ENCODE assay signal across 1 cellular context in the genomic region with DNA sequence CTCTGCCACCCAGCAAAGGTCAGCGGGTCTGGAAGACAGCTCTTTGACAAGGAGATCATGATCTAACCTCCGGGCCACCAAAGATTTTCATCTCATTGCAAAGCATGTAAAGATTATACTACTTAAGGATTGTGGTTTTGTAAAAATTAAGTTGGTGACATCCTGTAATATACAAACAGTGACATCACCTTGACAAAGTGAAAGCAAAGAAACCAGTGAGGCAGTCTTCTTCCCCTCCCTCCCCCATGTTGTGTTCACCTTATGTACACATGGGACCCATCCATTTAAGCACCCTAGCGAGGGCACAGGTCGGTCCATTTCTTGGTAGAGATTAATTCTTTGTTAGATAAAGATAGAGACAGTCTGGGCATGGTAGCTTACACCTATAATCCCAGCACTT.
A peak's percentile ranks its signal among the peaks of the same experiment; 100 is the strongest.
TF ChIP-seq lines count a peak whose summit lies in the region.

No MANE protein-coding gene starts in this region.

TF ChIP-seq in GM12878, 131 proteins besides CTCF, POLR2A, EP300 and RAD21:
- TF ChIP-seq RB1 (IDR thresholded peaks at IDR 0.05; ENCODE audit: borderline replicate concordance) (no peak), ATF7 (IDR thresholded peaks at IDR 0.05; ENCODE audit: low read depth) (peak; percentile 51; the same call in 1 of the 2 replicates), TCF12 (IDR thresholded peaks at IDR 0.05; ENCODE audit: low read depth, low read length) (no peak), IKZF2 (IDR thresholded peaks at IDR 0.05) (no peak), SIX5 (IDR thresholded peaks at IDR 0.05; ENCODE audit: low read depth, low read length, severe bottlenecking) (no peak), CREB1 (IDR thresholded peaks at IDR 0.05; ENCODE audit: low read depth) (0 out of 2 replicates have a peak, but pooled peaks have one; percentile 26), CREM (IDR thresholded peaks at IDR 0.05; ENCODE audit: low read depth) (no peak)
- TF ChIP-seq, protein P1, sequence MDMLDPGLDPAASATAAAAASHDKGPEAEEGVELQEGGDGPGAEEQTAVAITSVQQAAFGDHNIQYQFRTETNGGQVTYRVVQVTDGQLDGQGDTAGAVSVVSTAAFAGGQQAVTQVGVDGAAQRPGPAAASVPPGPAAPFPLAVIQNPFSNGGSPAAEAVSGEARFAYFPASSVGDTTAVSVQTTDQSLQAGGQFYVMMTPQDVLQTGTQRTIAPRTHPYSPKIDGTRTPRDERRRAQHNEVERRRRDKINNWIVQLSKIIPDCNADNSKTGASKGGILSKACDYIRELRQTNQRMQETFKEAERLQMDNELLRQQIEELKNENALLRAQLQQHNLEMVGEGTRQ (IDR thresholded peaks at IDR 0.05; ENCODE audit: borderline replicate concordance, low read depth, low read length) = no peak
- TF ChIP-seq, protein P2, sequence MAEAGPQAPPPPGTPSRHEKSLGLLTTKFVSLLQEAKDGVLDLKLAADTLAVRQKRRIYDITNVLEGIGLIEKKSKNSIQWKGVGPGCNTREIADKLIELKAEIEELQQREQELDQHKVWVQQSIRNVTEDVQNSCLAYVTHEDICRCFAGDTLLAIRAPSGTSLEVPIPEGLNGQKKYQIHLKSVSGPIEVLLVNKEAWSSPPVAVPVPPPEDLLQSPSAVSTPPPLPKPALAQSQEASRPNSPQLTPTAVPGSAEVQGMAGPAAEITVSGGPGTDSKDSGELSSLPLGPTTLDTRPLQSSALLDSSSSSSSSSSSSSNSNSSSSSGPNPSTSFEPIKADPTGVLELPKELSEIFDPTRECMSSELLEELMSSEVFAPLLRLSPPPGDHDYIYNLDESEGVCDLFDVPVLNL (IDR thresholded peaks at IDR 0.05; ENCODE audit: low read depth, low read length) = no peak
- TF ChIP-seq, protein P3, sequence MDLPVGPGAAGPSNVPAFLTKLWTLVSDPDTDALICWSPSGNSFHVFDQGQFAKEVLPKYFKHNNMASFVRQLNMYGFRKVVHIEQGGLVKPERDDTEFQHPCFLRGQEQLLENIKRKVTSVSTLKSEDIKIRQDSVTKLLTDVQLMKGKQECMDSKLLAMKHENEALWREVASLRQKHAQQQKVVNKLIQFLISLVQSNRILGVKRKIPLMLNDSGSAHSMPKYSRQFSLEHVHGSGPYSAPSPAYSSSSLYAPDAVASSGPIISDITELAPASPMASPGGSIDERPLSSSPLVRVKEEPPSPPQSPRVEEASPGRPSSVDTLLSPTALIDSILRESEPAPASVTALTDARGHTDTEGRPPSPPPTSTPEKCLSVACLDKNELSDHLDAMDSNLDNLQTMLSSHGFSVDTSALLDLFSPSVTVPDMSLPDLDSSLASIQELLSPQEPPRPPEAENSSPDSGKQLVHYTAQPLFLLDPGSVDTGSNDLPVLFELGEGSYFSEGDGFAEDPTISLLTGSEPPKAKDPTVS (IDR thresholded peaks at IDR 0.05; ENCODE audit: low read depth, low read length) = no peak
